8 cellular contexts compared by ENCODE assay signal in the genomic region with DNA sequence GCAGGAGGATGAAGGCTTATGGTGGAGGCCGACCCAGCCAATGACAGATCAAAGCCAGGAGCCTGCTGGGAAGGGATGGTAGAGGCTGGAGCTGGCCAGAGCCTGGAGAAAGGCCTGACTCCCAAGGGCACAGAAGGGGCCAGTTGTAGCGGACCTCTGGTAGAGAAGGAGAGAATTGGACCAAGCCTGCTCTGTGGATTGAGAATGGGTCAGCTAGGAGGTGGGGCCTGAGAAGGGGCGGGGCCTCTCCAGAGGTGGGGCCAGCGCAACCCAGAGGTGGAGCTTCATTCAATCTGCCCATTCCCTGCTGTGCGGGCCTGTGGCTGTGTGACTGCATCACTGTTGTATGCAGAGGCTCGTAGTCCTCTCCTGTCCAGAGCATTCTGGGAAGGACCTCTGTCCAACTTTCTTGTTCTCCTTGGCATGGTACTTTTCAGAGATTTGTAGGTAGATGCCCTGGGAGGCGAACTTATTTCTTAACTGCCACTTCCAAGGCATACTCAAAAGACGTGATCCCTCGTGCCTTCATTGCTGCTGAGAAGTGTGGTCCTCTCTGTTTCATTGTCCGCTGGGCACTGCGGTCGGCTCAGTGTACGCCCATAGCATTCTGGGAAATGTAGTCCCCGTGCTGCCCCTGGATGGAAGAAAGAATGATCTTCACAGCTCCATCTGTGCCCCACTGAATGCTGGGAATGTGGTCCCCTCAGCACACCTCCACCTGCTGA. TPM values are rescaled to one million over a fixed set of nuclear protein-coding genes. Genes with fewer than 3 reads are reported as not detected.
DNase-seq lines count a peak whose midpoint lies in the region; ATAC-seq, FAIRE-seq and TF ChIP-seq lines count a peak whose summit lies in the region.

No MANE protein-coding gene starts in this region.

- no peak for TF ChIP-seq EP300 in K562 (IDR thresholded peaks at IDR 0.05; ENCODE audit: low read length)

- peaks cover 12% of the 10 kb centered on the region for H4K20me1 ChIP-seq in K562 (replicated peaks; ENCODE audit: control insufficient read depth, insufficient read depth, low read length)

- peak overlapping the region; percentile 63 to 85 for H3K9ac ChIP-seq in K562 (ENCODE audit: insufficient read depth in 1 of 2, low read depth in 2 of 2, low read length in 2 of 2)

- peak overlapping the region; percentile 85 for H3K27ac ChIP-seq in K562 (ENCODE audit: extremely low read depth, low read depth, low read length)
- no peak overlapping the region for H3K27ac ChIP-seq in upper lobe of right lung

- BruUV-seq in K562 (replicated peaks; lab: Mats Ljungman, UMichigan): no TSS peak

- peaks cover 54% of the 10 kb centered on the region for H3K79me2 ChIP-seq in K562 (ENCODE audit: control insufficient read depth, insufficient read depth, low read length)

- intact Hi-C loops in K562 (cut with micrococcal nuclease) (no loop called here), upper lobe of right lung (cut with DNase I) (no loop called here)

- CTCF ChIA-PET in K562 (lab: Yijun Ruan, JAX; ENCODE audit: low intra/inter-chr PET ratio): no interaction called here

- no peaks in the 10 kb centered on the region for H3K27me3 ChIP-seq in K562 (ENCODE audit: control insufficient read depth in 2 of 2, insufficient read depth in 2 of 2, low read length in 2 of 2)
- H3K27me3 ChIP-seq in upper lobe of right lung: peaks cover 28% of the 10 kb centered on the region

- TF ChIP-seq POLR2A in K562 (conservative IDR thresholded peaks at IDR 0.05): peak; percentile 37; the same call in 1 of the 2 replicates

- TF ChIP-seq CTCF in K562 (IDR thresholded peaks at IDR 0.05 in 2 of 3, conservative IDR thresholded peaks at IDR 0.05 in 1 of 3; ENCODE audit: insufficient read depth in 2 of 3, low read depth in 1 of 3, low read length in 3 of 3) (no peak), upper lobe of right lung (IDR thresholded peaks at IDR 0.05) (no peak)

- ATAC-seq in K562: peak; percentile 87
- peak; percentile 27 for ATAC-seq in upper lobe of right lung

- H3K9me3 ChIP-seq in K562 (replicated peaks; ENCODE audit: control insufficient read depth, insufficient read depth, low read depth, low read length): no peaks in the 10 kb centered on the region
- H3K9me3 ChIP-seq in upper lobe of right lung: no peaks in the 10 kb centered on the region

- peaks cover 34 to 60% of the 10 kb centered on the region in 2 experiments for H3K4me1 ChIP-seq in K562 (replicated peaks in 1 of 2; ENCODE audit: control insufficient read depth in 2 of 2, insufficient read depth in 2 of 2, low read length in 2 of 2)
- H3K4me1 ChIP-seq in upper lobe of right lung: no peaks in the 10 kb centered on the region

- DNase-seq in activated effector memory CD4-positive, alpha-beta T cell treated with anti-CD3 and anti-CD28 coated beads, Interleukin-2, amount 50 U/mL, for 16 hours: peak; percentile 76
- no peak for DNase-seq in activated effector memory CD4-positive, alpha-beta T cell treated with Interleukin-2 at 50 U/mL for 16 hours
- peak; percentile 71 for DNase-seq in NCI-H526 treated with DMSO at 0.1 percent for 48 hours (lab: John Stamatoyannopoulos, UW)
- peak; percentile 73 to 85 (median 80) for DNase-seq in K562 (ENCODE audit: extremely low read depth in 1 of 4, low spot score in 3 of 4)
- DNase-seq in islet precursor cell: peak; percentile 90
- DNase-seq in upper lobe of right lung: no peak
- no peak for DNase-seq in amniotic stem cell (lab: John Stamatoyannopoulos, UW)
- no peak for DNase-seq in NCI-H2081 treated with DMSO at 0.1 percent for 48 hours (lab: John Stamatoyannopoulos, UW)

- POLR2A ChIA-PET in K562 (lab: Yijun Ruan, JAX): interaction anchor here (0.5 to 1.7 kb wide), 18 partner anchors 9 to 567 kb away, joined by 3 to 9 read pairs (median 3); partner anchors contain the start of genes GRWD1 and KDELR1

- H3K4me3 ChIP-seq in K562 (peak overlapping the region; percentile 54), upper lobe of right lung (no peak overlapping the region)

- peaks cover 15% of the 10 kb centered on the region; the same call in 2 of the 3 replicates for H3K36me3 ChIP-seq in K562 (ENCODE audit: control insufficient read depth, insufficient read depth, low read length)
- H3K36me3 ChIP-seq in upper lobe of right lung: no peaks in the 10 kb centered on the region

- WGBS in K562 (ENCODE audit: insufficient coverage, low coverage, missing lambda C conversion rate): 9% methylated on average over 12 of the region's 14 CpGs

- H3K4me2 ChIP-seq in K562 (ENCODE audit: insufficient read depth, low read length): peak overlapping the region; percentile 100

- in situ Hi-C loops in K562 (cut with MboI): no loop called here

- no peak for TF ChIP-seq RAD21 in K562 (CRISPR knock-in tag; conservative IDR thresholded peaks at IDR 0.05 in 1 of 2, IDR thresholded peaks at IDR 0.05 in 1 of 2)

- no peaks in the 10 kb centered on the region for H3K9me1 ChIP-seq in K562 (ENCODE audit: control insufficient read depth, insufficient read depth, low read length)

- H2AFZ ChIP-seq in K562 (ENCODE audit: low read depth, low read length): peak overlapping the region; percentile 84

- peak; percentile 88 for FAIRE-seq in K562 (lab: Jason Lieb, UNC)

RNA-seq across cellular contexts. Expression of gene GRIN2D, which starts 6.7 kb away (rescaled TPM):
- total RNA-seq in K562 (2011; cell fraction: chromatin; rRNA removed; ENCODE audit: low replicate concordance): 10.1 and 29.7 TPM in 2 replicates
- total RNA-seq in K562 (2011; cell fraction: nucleolus; rRNA removed): 20.7 and 23.5 TPM in 2 replicates
- total RNA-seq in K562 (2011; cell fraction: nucleoplasm; rRNA removed): 16.9 and 17.3 TPM in 2 replicates
- total RNA-seq in K562 (2014; rRNA removed): 4.7 and 5.3 TPM in 2 replicates
- total RNA-seq in K562 (2014; rRNA removed; fragmentation: Illumina TruSeq; extraction: Trizol): 0.86 and 0.98 TPM in 2 replicates
- total RNA-seq in K562 (2015; rRNA removed; fragmentation: Illumina TruSeq; extraction: Trizol): 1.8 and 2.7 TPM in 2 replicates
- total RNA-seq in K562 (2021): 24.7 and 31.5 TPM in 2 replicates
- polyA plus RNA-seq in K562 (2011; rRNA removed): 0.95 and 2.5 TPM in 2 replicates
- 2.4 and 3.0 TPM in 2 replicates for polyA plus RNA-seq in K562 (2011; cell fraction: cytosol; rRNA removed)
- 10.1 and 14.4 TPM in 2 replicates for polyA plus RNA-seq in K562 (2011; cell fraction: nucleus; rRNA removed)
- 12.9 and 14.4 TPM in 2 replicates for polyA plus RNA-seq in K562 (2012)
- polyA plus RNA-seq in K562 (2014; fragmentation: Illumina TruSeq; extraction: Trizol): 7.5 and 12.0 TPM in 2 replicates
- under 1 TPM; 0.32 to 0.55 TPM for polyA plus RNA-seq in K562 (2014; fragmentation: Nextera tagmentation; extraction: Ambion mirVana)
- 5.3 and 5.6 TPM in 2 replicates for polyA plus RNA-seq in K562 (2014; rRNA removed)
- 1.9 and 2.3 TPM in 2 replicates for polyA minus RNA-seq in K562 (2011; rRNA and poly(A)+ RNA removed)
- 15.0 and 18.7 TPM in 2 replicates for polyA minus RNA-seq in K562 (2011; cell fraction: cytosol; rRNA and poly(A)+ RNA removed)
- polyA minus RNA-seq in K562 (2011; cell fraction: nucleus; rRNA and poly(A)+ RNA removed): 7.8 and 8.8 TPM in 2 replicates
- 0.61 TPM for total RNA-seq in upper lobe of right lung

RNA-seq across cellular contexts. Expression of gene KDELR1, which starts 8.8 kb away (rescaled TPM):
- total RNA-seq in K562 (2011; cell fraction: chromatin; rRNA removed; ENCODE audit: low replicate concordance): 108 and 202 TPM in 2 replicates
- 194 and 232 TPM in 2 replicates for total RNA-seq in K562 (2011; cell fraction: nucleolus; rRNA removed)
- 218 and 234 TPM in 2 replicates for total RNA-seq in K562 (2011; cell fraction: nucleoplasm; rRNA removed)
- total RNA-seq in K562 (2014; rRNA removed) (54.2 and 66.1 TPM in 2 replicates), K562 (2014; rRNA removed; fragmentation: Illumina TruSeq; extraction: Trizol) (49.1 and 52.5 TPM in 2 replicates), K562 (2015; rRNA removed; fragmentation: Illumina TruSeq; extraction: Trizol) (58.5 and 60.6 TPM in 2 replicates), K562 (2021) (133 and 138 TPM in 2 replicates), upper lobe of right lung (138 TPM)
- polyA plus RNA-seq in K562 (2011; rRNA removed) (82.9 and 185 TPM in 2 replicates), K562 (2014; fragmentation: Illumina TruSeq; extraction: Trizol) (165 and 185 TPM in 2 replicates), K562 (2014; fragmentation: Nextera tagmentation; extraction: Ambion mirVana) (10 to 100 TPM in 1 of 2 experiments, 1 to 10 TPM in 1; 6.1 to 11.1 TPM), K562 (2014; rRNA removed) (75.0 and 76.4 TPM in 2 replicates)
- 130 and 145 TPM in 2 replicates for polyA plus RNA-seq in K562 (2011; cell fraction: cytosol; rRNA removed)
- polyA plus RNA-seq in K562 (2011; cell fraction: nucleus; rRNA removed): 95.0 and 123 TPM in 2 replicates
- 104 and 182 TPM in 2 replicates for polyA plus RNA-seq in K562 (2012)
- 42.4 and 68.6 TPM in 2 replicates for polyA minus RNA-seq in K562 (2011; rRNA and poly(A)+ RNA removed)
- 60.7 and 117 TPM in 2 replicates for polyA minus RNA-seq in K562 (2011; cell fraction: cytosol; rRNA and poly(A)+ RNA removed)
- polyA minus RNA-seq in K562 (2011; cell fraction: nucleus; rRNA and poly(A)+ RNA removed): 10.4 and 21.3 TPM in 2 replicates

RNA-seq across cellular contexts. Expression of gene SYNGR4, which starts 36.0 kb away (rescaled TPM):
- total RNA-seq in K562 (2011; cell fraction: chromatin; rRNA removed; ENCODE audit: low replicate concordance): not detected in 2 replicates
- total RNA-seq in K562 (2011; cell fraction: nucleolus; rRNA removed): not detected in 2 replicates
- total RNA-seq in K562 (2011; cell fraction: nucleoplasm; rRNA removed): not detected in 2 replicates
- total RNA-seq in K562 (2014; rRNA removed): not detected in 2 replicates
- not detected in 2 replicates for total RNA-seq in K562 (2014; rRNA removed; fragmentation: Illumina TruSeq; extraction: Trizol)
- not detected in 2 replicates for total RNA-seq in K562 (2015; rRNA removed; fragmentation: Illumina TruSeq; extraction: Trizol)
- not detected in 2 replicates for total RNA-seq in K562 (2021)
- 0.19 TPM in 1 of 2 replicates, not detected in the other for polyA plus RNA-seq in K562 (2011; rRNA removed)
- polyA plus RNA-seq in K562 (2011; cell fraction: cytosol; rRNA removed): 0.07 and 0.09 TPM in 2 replicates
- not detected in 2 replicates for polyA plus RNA-seq in K562 (2011; cell fraction: nucleus; rRNA removed)
- 0.22 and 0.46 TPM in 2 replicates for polyA plus RNA-seq in K562 (2012)
- 0.28 TPM in 1 of 2 replicates, not detected in the other for polyA plus RNA-seq in K562 (2014; fragmentation: Illumina TruSeq; extraction: Trizol)
- polyA plus RNA-seq in K562 (2014; fragmentation: Nextera tagmentation; extraction: Ambion mirVana): under 1 TPM in 1 of 2 experiments, not detected in 1; 0.14 TPM
- polyA plus RNA-seq in K562 (2014; rRNA removed): 0.07 TPM in 1 of 2 replicates, not detected in the other
- 0.21 TPM in 2 replicates for polyA minus RNA-seq in K562 (2011; rRNA and poly(A)+ RNA removed)
- not detected in 2 replicates for polyA minus RNA-seq in K562 (2011; cell fraction: cytosol; rRNA and poly(A)+ RNA removed)
- not detected in 2 replicates for polyA minus RNA-seq in K562 (2011; cell fraction: nucleus; rRNA and poly(A)+ RNA removed)
- not detected for total RNA-seq in upper lobe of right lung

RNA-seq across cellular contexts. Expression of gene TMEM143, which starts 36.4 kb away (rescaled TPM):
- total RNA-seq in K562 (2011; cell fraction: chromatin; rRNA removed; ENCODE audit: low replicate concordance): 29.3 and 59.3 TPM in 2 replicates
- total RNA-seq in K562 (2011; cell fraction: nucleolus; rRNA removed): 38.5 and 49.2 TPM in 2 replicates
- 33.1 and 37.4 TPM in 2 replicates for total RNA-seq in K562 (2011; cell fraction: nucleoplasm; rRNA removed)
- total RNA-seq in K562 (2014; rRNA removed) (2.3 and 5.1 TPM in 2 replicates), K562 (2014; rRNA removed; fragmentation: Illumina TruSeq; extraction: Trizol) (0.96 and 1.9 TPM in 2 replicates), K562 (2015; rRNA removed; fragmentation: Illumina TruSeq; extraction: Trizol) (2.5 and 4.3 TPM in 2 replicates), K562 (2021) (7.9 and 8.8 TPM in 2 replicates), upper lobe of right lung (10.7 TPM)
- polyA plus RNA-seq in K562 (2011; rRNA removed) (6.6 and 12.4 TPM in 2 replicates), K562 (2014; fragmentation: Illumina TruSeq; extraction: Trizol) (4.7 and 5.0 TPM in 2 replicates), K562 (2014; fragmentation: Nextera tagmentation; extraction: Ambion mirVana) (under 1 TPM; 0.66 to 0.67 TPM), K562 (2014; rRNA removed) (7.2 and 7.8 TPM in 2 replicates)
- 9.7 and 10.7 TPM in 2 replicates for polyA plus RNA-seq in K562 (2011; cell fraction: cytosol; rRNA removed)
- 52.1 and 58.7 TPM in 2 replicates for polyA plus RNA-seq in K562 (2011; cell fraction: nucleus; rRNA removed)
- polyA plus RNA-seq in K562 (2012): 5.2 and 12.0 TPM in 2 replicates
- polyA minus RNA-seq in K562 (2011; rRNA and poly(A)+ RNA removed): 3.8 and 5.5 TPM in 2 replicates
- polyA minus RNA-seq in K562 (2011; cell fraction: cytosol; rRNA and poly(A)+ RNA removed): 10.0 and 12.9 TPM in 2 replicates
- polyA minus RNA-seq in K562 (2011; cell fraction: nucleus; rRNA and poly(A)+ RNA removed): 8.5 and 16.0 TPM in 2 replicates

RNA-seq across cellular contexts. Expression of gene GRWD1, which starts 45.6 kb away (rescaled TPM):
- 26.3 and 57.2 TPM in 2 replicates for total RNA-seq in K562 (2011; cell fraction: chromatin; rRNA removed; ENCODE audit: low replicate concordance)
- total RNA-seq in K562 (2011; cell fraction: nucleolus; rRNA removed): 42.0 and 43.3 TPM in 2 replicates
- total RNA-seq in K562 (2011; cell fraction: nucleoplasm; rRNA removed): 29.6 and 33.7 TPM in 2 replicates
- total RNA-seq in K562 (2014; rRNA removed) (44.0 and 48.7 TPM in 2 replicates), K562 (2014; rRNA removed; fragmentation: Illumina TruSeq; extraction: Trizol) (20.4 and 21.2 TPM in 2 replicates), K562 (2015; rRNA removed; fragmentation: Illumina TruSeq; extraction: Trizol) (47.2 and 50.6 TPM in 2 replicates), K562 (2021) (87.2 and 88.2 TPM in 2 replicates), upper lobe of right lung (27.1 TPM)
- polyA plus RNA-seq in K562 (2011; rRNA removed) (22.2 and 22.4 TPM in 2 replicates), K562 (2014; fragmentation: Illumina TruSeq; extraction: Trizol) (24.5 and 44.3 TPM in 2 replicates), K562 (2014; fragmentation: Nextera tagmentation; extraction: Ambion mirVana) (1 to 10 TPM; 1.5 to 2.6 TPM), K562 (2014; rRNA removed) (51.4 and 55.4 TPM in 2 replicates)
- polyA plus RNA-seq in K562 (2011; cell fraction: cytosol; rRNA removed): 20.0 and 52.3 TPM in 2 replicates
- 13.5 and 20.7 TPM in 2 replicates for polyA plus RNA-seq in K562 (2011; cell fraction: nucleus; rRNA removed)
- polyA plus RNA-seq in K562 (2012): 26.6 and 47.2 TPM in 2 replicates
- polyA minus RNA-seq in K562 (2011; rRNA and poly(A)+ RNA removed): 11.4 and 14.9 TPM in 2 replicates
- 25.1 and 33.2 TPM in 2 replicates for polyA minus RNA-seq in K562 (2011; cell fraction: cytosol; rRNA and poly(A)+ RNA removed)
- 12.3 and 17.1 TPM in 2 replicates for polyA minus RNA-seq in K562 (2011; cell fraction: nucleus; rRNA and poly(A)+ RNA removed)

Comparison
In these comparisons a context has a peak if more than half of its experiments do, and no peak if none do; other contexts are left out.
1. DNase-seq: peak in activated effector memory CD4-positive, alpha-beta T cell treated with anti-CD3 and anti-CD28 coated beads, Interleukin-2, amount 50 U/mL, for 16 hours (single experiment), NCI-H526 treated with DMSO at 0.1 percent for 48 hours (single experiment), K562 (4 of 4) and islet precursor cell (single experiment); none in activated effector memory CD4-positive, alpha-beta T cell treated with Interleukin-2 at 50 U/mL for 16 hours (single experiment), upper lobe of right lung (single experiment), amniotic stem cell (single experiment) and NCI-H2081 treated with DMSO at 0.1 percent for 48 hours (single experiment).